Comparison of ENCODE assay signal across 8 cellular contexts in genomic region chr4:105147226-105148151, GRCh38. TPM values are rescaled to one million over a fixed set of nuclear protein-coding genes. Genes with fewer than 3 reads are reported as not detected.
DNase-seq lines count a peak whose midpoint lies in the region; ATAC-seq and TF ChIP-seq lines count a peak whose summit lies in the region.

No MANE protein-coding gene starts in this region.

- H2BK15ac ChIP-seq in H9 (ENCODE audit: low read depth, low read length): no peak overlapping the region

- H3K4me1 ChIP-seq in H9 (ENCODE audit: insufficient read depth, low read length) (no peaks in the 10 kb centered on the region), RWPE2 (ENCODE audit: insufficient read depth, poor library complexity, severe bottlenecking) (peaks cover 26% of the 10 kb centered on the region), rectal smooth muscle tissue (ENCODE audit: control insufficient read depth, insufficient read depth, low read length) (peaks cover 10% of the 10 kb centered on the region)

- H4K8ac ChIP-seq in H9 (replicated peaks; ENCODE audit: insufficient read length, low read depth, low read length): no peak overlapping the region

- no peaks in the 10 kb centered on the region for H4K20me1 ChIP-seq in H9 (ENCODE audit: control insufficient read depth, insufficient read depth, insufficient read length)

- no peak overlapping the region for H3K56ac ChIP-seq in H9 (ENCODE audit: insufficient read length, low read depth, low read length)

- peaks cover 79% of the 10 kb centered on the region for H3K27me3 Mint-ChIP-seq in H9 (ENCODE audit: low read depth)

- peak; percentile 5 for ATAC-seq in RWPE2 (ENCODE audit: low read depth)
- no peak for ATAC-seq in HG03439 (IDR thresholded peaks at IDR 0.05; ENCODE audit: unreplicated experiment)
- ATAC-seq in GM18519 (IDR thresholded peaks at IDR 0.05; ENCODE audit: low FRiP score, unreplicated experiment): no peak

- no peaks in the 10 kb centered on the region for H3K36me3 ChIP-seq in RWPE2 (ENCODE audit: low read depth)
- H3K36me3 ChIP-seq in rectal smooth muscle tissue (ENCODE audit: control insufficient read depth, insufficient read depth, low read length): no peaks in the 10 kb centered on the region

- H2BK20ac ChIP-seq in H9 (ENCODE audit: low read depth, low read length, poor library complexity, severe bottlenecking): no peak overlapping the region

- H3K9me3 ChIP-seq in H9 (ENCODE audit: control insufficient read depth, low read depth, low read length) (no peaks in the 10 kb centered on the region), RWPE2 (ENCODE audit: severe bottlenecking) (no peaks in the 10 kb centered on the region)

- no peak overlapping the region for H2AK5ac ChIP-seq in H9 (ENCODE audit: insufficient read length, low read length)

- no CpG with 5 or more reads among the region's 25 CpGs for WGBS in H9 (ENCODE audit: extremely low coverage, insufficient read length, low lambda C conversion rate)

- H3K9me3 Mint-ChIP-seq in H9: peaks cover 0 to 3% of the 10 kb centered on the region in 2 experiments; a peak in 1 of 5 replicates

- peaks cover 18 to 24% of the 10 kb centered on the region in 2 experiments for H3K4me1 Mint-ChIP-seq in H9

- no peak for TF ChIP-seq CTCF in C4-2B (conservative IDR thresholded peaks at IDR 0.05)
- TF ChIP-seq CTCF in H9 (conservative IDR thresholded peaks at IDR 0.05): no peak
- no peak for TF ChIP-seq CTCF in RWPE2 (IDR thresholded peaks at IDR 0.05; ENCODE audit: poor library complexity, severe bottlenecking)

- peak overlapping the region in 1 of 3 experiments; percentile 97; a peak in 1 of 7 replicates for H3K27ac Mint-ChIP-seq in H9

- H3K36me3 Mint-ChIP-seq in H9 (ENCODE audit: insufficient read depth in 1 of 3, low read depth in 3 of 3): no peaks in the 10 kb centered on the region

- no peak overlapping the region for H3K18ac ChIP-seq in H9 (ENCODE audit: insufficient read length, low read depth, low read length)

- peak overlapping the region; percentile 27 for H3K9ac ChIP-seq in H9 (ENCODE audit: extremely low read depth, insufficient read length, low read length)
- peak overlapping the region; percentile 97 for H3K9ac ChIP-seq in rectal smooth muscle tissue (ENCODE audit: low read length)

- no peak overlapping the region for H3K4ac ChIP-seq in H9 (ENCODE audit: low read depth, low read length)

- H2AFZ ChIP-seq in H9 (ENCODE audit: low read length): no peak overlapping the region

- H3K27ac ChIP-seq in C4-2B (peak overlapping the region; percentile 86), H9 (ENCODE audit: insufficient read length, low read depth, low read length) (no peak overlapping the region), RWPE2 (ENCODE audit: poor library complexity, severe bottlenecking) (peak overlapping the region; percentile 63), rectal smooth muscle tissue (ENCODE audit: low read depth, low read length) (peak overlapping the region; percentile 86)

- H3K23me2 ChIP-seq in H9 (ENCODE audit: insufficient read length, low read depth, low read length, poor library complexity, severe bottlenecking): peaks cover 16% of the 10 kb centered on the region

- H3K4me3 ChIP-seq in RWPE2 (ENCODE audit: severe bottlenecking) (peak overlapping the region; percentile 91), rectal smooth muscle tissue (ENCODE audit: low read length) (peak overlapping the region; percentile 89)

- H3K27me3 ChIP-seq in H9 (ENCODE audit: insufficient read depth, low read length) (peaks cover 42% of the 10 kb centered on the region), RWPE2 (ENCODE audit: insufficient read depth, poor library complexity, severe bottlenecking) (no peaks in the 10 kb centered on the region), rectal smooth muscle tissue (ENCODE audit: control insufficient read depth, insufficient read depth, low read length) (no peaks in the 10 kb centered on the region)

- H2BK5ac ChIP-seq in H9 (ENCODE audit: insufficient read length, low read length): no peak overlapping the region

- no peak overlapping the region for H3K23ac ChIP-seq in H9 (ENCODE audit: insufficient read length, low read depth, low read length)

- H4K5ac ChIP-seq in H9 (ENCODE audit: insufficient read length, low read depth, low read length): no peak overlapping the region

- H2BK120ac ChIP-seq in H9 (ENCODE audit: low read depth, low read length, poor library complexity, severe bottlenecking): no peak overlapping the region

- no peak overlapping the region for H3T11ph ChIP-seq in H9 (ENCODE audit: low read length)

- H3K79me2 ChIP-seq in H9 (ENCODE audit: insufficient read depth, low read length): no peaks in the 10 kb centered on the region

- H3K4me2 ChIP-seq in H9 (ENCODE audit: insufficient read depth, insufficient read length, low read length): peak overlapping the region; percentile 47

- H3K4me3 Mint-ChIP-seq in H9: peak overlapping the region; percentile 92 to 98

- no peak overlapping the region for H2BK12ac ChIP-seq in H9 (ENCODE audit: insufficient read length, low read depth, low read length)

- peak; percentile 69 for DNase-seq in H9
- DNase-seq in RWPE2 (ENCODE audit: low spot score): no peak
- peak; percentile 76 for DNase-seq in astrocyte of the hippocampus (ENCODE audit: low read depth, low spot score)
- peak; percentile 35 to 56 for DNase-seq in hippocampal formation (lab: John Stamatoyannopoulos, UW)

- H3K14ac ChIP-seq in H9 (ENCODE audit: insufficient read depth, low read length): no peak overlapping the region

- no peaks in the 10 kb centered on the region for H3K79me1 ChIP-seq in H9 (ENCODE audit: insufficient read depth, low read depth, low read length, poor library complexity, severe bottlenecking)

- H4K91ac ChIP-seq in H9 (ENCODE audit: insufficient read length, low read depth, low read length): no peak overlapping the region

RNA-seq across cellular contexts. Expression of gene TET2, which starts 0.8 kb away (rescaled TPM):
- total RNA-seq in H9 (2021): 3.1 and 3.5 TPM in 2 replicates
